In genomic region chr6:163956571-163957407, GRCh38 we compare ENCODE assay signal across 8 cellular contexts.
A peak's percentile ranks its signal among the peaks of the same experiment; 100 is the strongest.
DNase-seq lines count a peak whose midpoint lies in the region; ATAC-seq and TF ChIP-seq lines count a peak whose summit lies in the region.

No MANE protein-coding gene starts in this region.

- H3K27ac ChIP-seq in DOHH2 (ENCODE audit: low read depth, low read length) (no peak overlapping the region), osteoblast (ENCODE audit: low read depth, low read length) (no peak overlapping the region), transverse colon (no peak overlapping the region)

- no peaks in the 10 kb centered on the region for H4K20me1 ChIP-seq in DOHH2 (ENCODE audit: control insufficient read depth, insufficient read depth, low read depth, low read length)
- H4K20me1 ChIP-seq in osteoblast (ENCODE audit: insufficient read depth, low read length), result no peaks in the 10 kb centered on the region

- no peak for TF ChIP-seq POLR2A in transverse colon (IDR thresholded peaks at IDR 0.05)

- H3K9me2 ChIP-seq in DOHH2 (replicated peaks; ENCODE audit: control insufficient read depth, low read length), result no peaks in the 10 kb centered on the region

- H3K4me2 ChIP-seq in DOHH2 (ENCODE audit: low read length) (no peak overlapping the region), osteoblast (ENCODE audit: insufficient read depth, low read length) (peak overlapping the region; percentile 50)

- TF ChIP-seq EP300 in transverse colon (IDR thresholded peaks at IDR 0.05; ENCODE audit: low read depth), result no peak

- in situ Hi-C loops in transverse colon (cut with MboI; ENCODE audit: low pct_ligation_motif_present in 1 of 4, low pct_unique_long_range_greater_than_20kb in 1 of 4, low sequenced_read_pairs in 3 of 4), result loop anchor here (5.0 to 25.0 kb wide), 4 partner anchors 519 to 532 kb away; no protein-coding TSS in a partner anchor

- DNase-seq in HS-5 (ENCODE audit: low read depth) (peak; percentile 42), RKO (ENCODE audit: low spot score) (peak; percentile 30), foreskin fibroblast (peak; percentile 55 to 76), osteoblast (ENCODE audit: insufficient read length, low spot score, missing footprints) (peak; percentile 92), transverse colon (peak; percentile 74)
- peak; percentile 66 to 69 for DNase-seq in activated T-cell treated with anti-CD3 and anti-CD28 coated beads, Interleukin-2, amount 50 U/mL, for 48 hours

- no peaks in the 10 kb centered on the region for H3K36me3 ChIP-seq in DOHH2 (ENCODE audit: control insufficient read depth, low read length)
- no peaks in the 10 kb centered on the region for H3K36me3 ChIP-seq in osteoblast (ENCODE audit: insufficient read depth, low read length)
- H3K36me3 ChIP-seq in transverse colon, result no peaks in the 10 kb centered on the region

- H3K4me3 ChIP-seq in DOHH2 (ENCODE audit: low read length) (no peak overlapping the region), foreskin fibroblast (ENCODE audit: low read depth in 1 of 2, low read length in 2 of 2) (no peak overlapping the region), osteoblast (ENCODE audit: insufficient read depth, low read length) (peak overlapping the region; percentile 18), transverse colon (no peak overlapping the region)

- no peak overlapping the region for H2AFZ ChIP-seq in osteoblast (ENCODE audit: low read length)

- intact Hi-C loops in transverse colon (cut with DNase I; ENCODE audit: low total_unique reads), result no loop called here

- H3F3A ChIP-seq in DOHH2 (ENCODE audit: control insufficient read depth, insufficient read depth), result no peaks in the 10 kb centered on the region

- ATAC-seq in GM21447 (IDR thresholded peaks at IDR 0.05; ENCODE audit: unreplicated experiment), result peak; percentile 98

- H3K4me1 ChIP-seq in DOHH2 (ENCODE audit: control insufficient read depth, low read length) (no peaks in the 10 kb centered on the region), osteoblast (ENCODE audit: insufficient read depth, low read length) (no peaks in the 10 kb centered on the region), transverse colon (peaks cover 0 to 4% (median 0%) of the 10 kb centered on the region in 4 donors)

- peak; percentile 86 for TF ChIP-seq CTCF in DOHH2 (IDR thresholded peaks at IDR 0.05; ENCODE audit: low read depth, low read length, poor library complexity, severe bottlenecking)
- TF ChIP-seq CTCF in foreskin fibroblast (IDR thresholded peaks at IDR 0.05; ENCODE audit: low read depth, low read length), result peak; percentile 97
- TF ChIP-seq CTCF in osteoblast (IDR thresholded peaks at IDR 0.05; ENCODE audit: extremely low read depth, low read depth, low read length), result peak; percentile 92
- TF ChIP-seq CTCF in transverse colon (IDR thresholded peaks at IDR 0.05), result peak; percentile 78 to 83 (median 80)

- WGBS in transverse colon (ENCODE audit: low coverage in 1 of 2), 2 donors, result 22 to 26% methylated on average over 9 to 12 of the region's 12 CpGs

- H3K9me3 ChIP-seq in DOHH2 (ENCODE audit: control insufficient read depth, insufficient read depth, low read length) (no peaks in the 10 kb centered on the region), osteoblast (ENCODE audit: low read depth, low read length) (no peaks in the 10 kb centered on the region), transverse colon (no peaks in the 10 kb centered on the region)

- H3K27me3 ChIP-seq in DOHH2 (ENCODE audit: control insufficient read depth, low read length) (peaks cover 20% of the 10 kb centered on the region; the same call in 1 of the 2 replicates), osteoblast (ENCODE audit: insufficient read depth, low read length) (no peaks in the 10 kb centered on the region), transverse colon (no peaks in the 10 kb centered on the region)

- H3K79me2 ChIP-seq in DOHH2 (ENCODE audit: control insufficient read depth, low read length) (no peaks in the 10 kb centered on the region), osteoblast (ENCODE audit: insufficient read depth, low read length) (no peaks in the 10 kb centered on the region)

Comparison
In these comparisons a context has a peak if more than half of its experiments do, and no peak if none do; other contexts are left out.
1. DNase-seq: peak in every context shown above with its lines; median percentile 92 in osteoblast; 74 in transverse colon; 68 in activated T-cell treated with anti-CD3 and anti-CD28 coated beads, Interleukin-2, amount 50 U/mL, for 48 hours; 66 in foreskin fibroblast; 42 in HS-5; 30 in RKO.